In the genomic region with DNA sequence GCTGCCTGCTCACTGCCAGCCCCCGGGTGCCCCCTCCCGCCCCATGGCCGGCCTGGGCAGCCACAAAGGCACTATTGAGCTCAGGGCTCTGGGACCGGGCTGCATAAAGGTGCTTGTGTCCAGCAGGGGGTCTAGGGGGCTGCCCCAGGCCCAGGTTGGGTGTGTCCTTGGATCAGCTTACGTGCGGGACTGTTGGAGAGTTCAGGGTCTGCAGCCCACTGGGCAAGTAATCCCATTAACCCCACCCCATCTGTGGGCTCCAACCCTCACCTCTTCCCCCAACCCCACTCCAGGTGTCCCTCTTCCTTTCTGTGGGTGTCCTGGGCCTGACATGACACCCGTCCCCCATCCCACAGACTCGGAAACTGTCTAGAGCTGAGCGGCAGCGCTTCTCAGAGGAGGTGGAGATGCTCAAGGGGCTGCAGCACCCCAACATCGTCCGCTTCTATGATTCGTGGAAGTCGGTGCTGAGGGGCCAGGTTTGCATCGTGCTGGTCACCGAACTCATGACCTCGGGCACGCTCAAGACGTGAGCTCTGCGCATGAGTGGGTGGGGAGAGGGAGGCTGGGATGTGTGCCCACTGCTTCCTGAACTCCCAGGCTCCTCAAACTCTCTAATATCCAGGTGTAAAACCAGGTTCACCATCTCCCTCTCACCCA, we compare ENCODE assay signal across 17 cellular contexts. TPM values are rescaled to one million over a fixed set of nuclear protein-coding genes. Genes with fewer than 3 reads are reported as not detected.
DNase-seq lines count a peak whose midpoint lies in the region; FAIRE-seq and TF ChIP-seq lines count a peak whose summit lies in the region.
"Had no signal": no experiment of that assay in that cellular context is flagged by ENCODE, and none has a peak within 500 bp of the region (broad histone marks: within the 10 kb centered on the region; RNA-seq: fewer than 3 reads in every experiment).

No MANE protein-coding gene starts in this region.

- H3K9ac ChIP-seq in kidney (ENCODE audit: low read length in 2 of 2) = peak overlapping the region; percentile 8 to 88
- no peak overlapping the region for H3K9ac ChIP-seq in Karpas-422 (ENCODE audit: low read length)

- WGBS in transverse colon (ENCODE audit: low coverage in 1 of 2), 2 donors = 24 to 26% methylated on average over 3 to 20 of the region's 20 CpGs

- DNase-seq in HFF-Myc (ENCODE audit: extremely low read depth, low read depth) = no peak
- DNase-seq in brain microvascular endothelial cell = no peak
- no peak for DNase-seq in kidney
- no peak for DNase-seq in transverse colon
- no peak for DNase-seq in right atrium auricular region (ENCODE audit: low spot score)
- no peak for DNase-seq in H54 (ENCODE audit: insufficient read length, low spot score)
- no peak for DNase-seq in Karpas-422
- DNase-seq: activated CD4-positive, alpha-beta T cell treated with anti-CD3 and anti-CD28 coated beads, Interleukin-2, amount 50 U/mL, for 48 hours; activated T-cell treated with anti-CD3 and anti-CD28 coated beads, Interleukin-2, amount 50 U/mL, for 72 hours; lower lobe of right lung; MG63; NCI-H2029; NCI-H524 had no signal

- H3K27me3 ChIP-seq in brain microvascular endothelial cell (replicated peaks) = no peaks in the 10 kb centered on the region
- H3K27me3 ChIP-seq in transverse colon = peaks cover 62% of the 10 kb centered on the region
- H3K27me3 ChIP-seq in right atrium auricular region = peaks cover 17 to 20% of the 10 kb centered on the region in 2 donors
- H3K27me3 ChIP-seq in Karpas-422 (ENCODE audit: low read length) = no peaks in the 10 kb centered on the region

- no peaks in the 10 kb centered on the region for H3K9me2 ChIP-seq in Karpas-422 (replicated peaks; ENCODE audit: insufficient read depth, low read length)

- H2AFZ ChIP-seq in Karpas-422 (ENCODE audit: low read length) = no peak overlapping the region

- peaks cover 2 to 10% of the 10 kb centered on the region in 2 donors for H3K4me1 ChIP-seq in kidney (ENCODE audit: control insufficient read depth in 1 of 2, insufficient read depth in 1 of 2, low read depth in 1 of 2, low read length in 2 of 2)
- H3K4me1 ChIP-seq in transverse colon = peaks cover 0 to 41% (median 30%) of the 10 kb centered on the region in 4 donors
- peaks cover 0 to 18% of the 10 kb centered on the region in 2 donors for H3K4me1 ChIP-seq in right atrium auricular region
- H3K4me1 ChIP-seq in Karpas-422 (ENCODE audit: low read length) = no peaks in the 10 kb centered on the region

- no peaks in the 10 kb centered on the region for H4K20me1 ChIP-seq in Karpas-422 (ENCODE audit: insufficient read depth, low read depth, low read length)

- intact Hi-C loops in kidney (cut with DNase I) (no loop called here), transverse colon (cut with DNase I; ENCODE audit: low total_unique reads) (no loop called here)

- FAIRE-seq in kidney (lab: Jason Lieb, UNC) = no peak
- no peak for FAIRE-seq in H54 (lab: Jason Lieb, UNC)

- H3K36me3 ChIP-seq in brain microvascular endothelial cell (replicated peaks) (peaks cover 10% of the 10 kb centered on the region), kidney (ENCODE audit: control insufficient read depth in 1 of 2, insufficient read depth in 2 of 2, low read length in 2 of 2) (peaks cover 7 to 22% of the 10 kb centered on the region in 2 donors), transverse colon (peaks cover 0 to 13% (median 4%) of the 10 kb centered on the region in 4 donors), right atrium auricular region (peaks cover 19% of the 10 kb centered on the region), Karpas-422 (ENCODE audit: insufficient read depth, low read length) (no peaks in the 10 kb centered on the region)

- H3K79me2 ChIP-seq in Karpas-422 (ENCODE audit: low read length) = no peaks in the 10 kb centered on the region

- no peak overlapping the region for H3K4me2 ChIP-seq in Karpas-422 (ENCODE audit: low read depth, low read length, poor library complexity, severe bottlenecking)

- TF ChIP-seq EP300 in transverse colon (IDR thresholded peaks at IDR 0.05; ENCODE audit: low read depth) = no peak

- TF ChIP-seq CTCF in HFF-Myc (IDR thresholded peaks at IDR 0.05; ENCODE audit: low read depth, low read length, missing control alignments) (no peak), brain microvascular endothelial cell (IDR thresholded peaks at IDR 0.05; ENCODE audit: low read depth, low read length, missing control alignments) (no peak), kidney (IDR thresholded peaks at IDR 0.05; ENCODE audit: borderline replicate concordance, extremely low read depth, insufficient read depth) (no peak), transverse colon (IDR thresholded peaks at IDR 0.05) (no peak), right atrium auricular region (IDR thresholded peaks at IDR 0.05) (no peak)

- H3K4me3 ChIP-seq in HFF-Myc (replicated peaks; ENCODE audit: low read depth, low read length) = peak overlapping the region; percentile 50; the same call in 1 of the 2 replicates
- peak overlapping the region; percentile 60 for H3K4me3 ChIP-seq in brain microvascular endothelial cell (ENCODE audit: low read depth, low read length)
- H3K4me3 ChIP-seq in kidney (ENCODE audit: low read length in 2 of 2) = peak overlapping the region; percentile 47 to 79
- peak overlapping the region in 3 of 4 donors; percentile 47 to 69 (median 52) for H3K4me3 ChIP-seq in transverse colon
- H3K4me3 ChIP-seq in right atrium auricular region = no peak overlapping the region
- H3K4me3 ChIP-seq in Karpas-422 (ENCODE audit: low read length) = no peak overlapping the region
- H3K4me3 ChIP-seq: lower lobe of right lung, MG63, SK-N-MC, skin epidermis had no signal

- TF ChIP-seq POLR2A in transverse colon (IDR thresholded peaks at IDR 0.05) (no peak), H54 (IDR thresholded peaks at IDR 0.05; ENCODE audit: low read depth, low read length) (no peak)

- no peaks in the 10 kb centered on the region for H3K9me3 ChIP-seq in kidney (ENCODE audit: control insufficient read depth in 1 of 2, low read length in 2 of 2)
- no peaks in the 10 kb centered on the region for H3K9me3 ChIP-seq in transverse colon
- no peaks in the 10 kb centered on the region for H3K9me3 ChIP-seq in right atrium auricular region
- H3K9me3 ChIP-seq in Karpas-422 (ENCODE audit: low read length) = no peaks in the 10 kb centered on the region
- H3K9me3 ChIP-seq: lower lobe of right lung, MG63, vagina had no signal

- in situ Hi-C loops in brain microvascular endothelial cell (cut with HindIII; ENCODE audit: low pct_ligation_motif_present, low sequenced_read_pairs) = no loop called here
- in situ Hi-C loops in transverse colon (cut with MboI; ENCODE audit: low pct_ligation_motif_present in 1 of 4, low pct_unique_long_range_greater_than_20kb in 1 of 4, low sequenced_read_pairs in 3 of 4) = no loop called here

- H3K27ac ChIP-seq in brain microvascular endothelial cell (no peak overlapping the region), kidney (ENCODE audit: low read depth in 2 of 2, low read length in 2 of 2) (peak overlapping the region; percentile 78 to 82), transverse colon (peak overlapping the region in 3 of 4 donors; percentile 84 to 87 (median 85)), right atrium auricular region (no peak overlapping the region), Karpas-422 (ENCODE audit: low read length) (no peak overlapping the region)
- H3K27ac ChIP-seq: lower lobe of right lung, SK-N-MC, skin epidermis, vagina had no signal

RNA-seq across cellular contexts. Expression of a gene that starts 2.1 kb away (rescaled TPM):
- total RNA-seq in kidney = 14.9 TPM
- polyA plus RNA-seq in kidney (ENCODE audit: insufficient read depth, low read depth, low replicate concordance) = 26.4 TPM
- 10 to 100 TPM; 17.9 to 87.6 (median 40.9) TPM for total RNA-seq in transverse colon
- under 1 TPM in 1 of 2 donors, not detected in 1; 0.08 TPM for total RNA-seq in right atrium auricular region
- total RNA-seq in Karpas-422 (2014; rRNA removed; shearing (Covaris generic); ENCODE audit: low replicate concordance) = 0.76 and 3.3 TPM in 2 replicates

RNA-seq across cellular contexts. Expression of a gene that starts 9.3 kb away (rescaled TPM):
- total RNA-seq in kidney (85.2 TPM), transverse colon (100 to 1,000 TPM in 1 of 4 donors, 10 to 100 TPM in 3; 58.3 to 111 (median 79.7) TPM), right atrium auricular region (10 to 100 TPM; 37.9 to 39.8 TPM)
- polyA plus RNA-seq in kidney (ENCODE audit: insufficient read depth, low read depth, low replicate concordance) = 112 TPM
- total RNA-seq in Karpas-422 (2014; rRNA removed; shearing (Covaris generic); ENCODE audit: low replicate concordance) = 43.9 and 54.0 TPM in 2 replicates

RNA-seq across cellular contexts. Expression of a gene that starts 16.0 kb away (rescaled TPM):
- total RNA-seq in kidney = 144 TPM
- 656 TPM for polyA plus RNA-seq in kidney (ENCODE audit: insufficient read depth, low read depth, low replicate concordance)
- 100 to 1,000 TPM; 128 to 400 (median 171) TPM for total RNA-seq in transverse colon
- 10 to 100 TPM; 71.6 to 77.4 TPM for total RNA-seq in right atrium auricular region
- 63.9 and 64.1 TPM in 2 replicates for total RNA-seq in Karpas-422 (2014; rRNA removed; shearing (Covaris generic); ENCODE audit: low replicate concordance)

RNA-seq across cellular contexts. Expression of a gene that starts 16.1 kb away (rescaled TPM):
- 0.60 TPM for total RNA-seq in kidney
- polyA plus RNA-seq in kidney (ENCODE audit: insufficient read depth, low read depth, low replicate concordance) = 0.95 TPM
- total RNA-seq in transverse colon = 1 to 10 TPM in 1 of 4 donors, under 1 TPM in 1, not detected in 2; 0.48 to 1.5 TPM
- total RNA-seq in right atrium auricular region = under 1 TPM in 1 of 2 donors, not detected in 1; 0.16 TPM
- not detected in 2 replicates for total RNA-seq in Karpas-422 (2014; rRNA removed; shearing (Covaris generic); ENCODE audit: low replicate concordance)
- total RNA-seq: vagina had no signal

RNA-seq across cellular contexts. Expression of a gene that starts 21.5 kb away (rescaled TPM):
- total RNA-seq in kidney (55.7 TPM), transverse colon (10 to 100 TPM in 2 of 4 donors, 1 to 10 TPM in 2; 6.1 to 88.0 (median 23.4) TPM), right atrium auricular region (10 to 100 TPM; 28.9 to 35.2 TPM)
- 134 TPM for polyA plus RNA-seq in kidney (ENCODE audit: insufficient read depth, low read depth, low replicate concordance)
- not detected in 2 replicates for total RNA-seq in Karpas-422 (2014; rRNA removed; shearing (Covaris generic); ENCODE audit: low replicate concordance)
- total RNA-seq: activated T-cell treated with anti-CD3 and anti-CD28 coated beads, Interleukin-2, amount 50 U/mL, for 72 hours; OCI-LY7 had no signal

Comparison
In these comparisons a context has a peak if more than half of its experiments do, and no peak if none do; other contexts are left out.
1. H3K4me3 ChIP-seq: peak in HFF-Myc (single experiment), brain microvascular endothelial cell (single experiment), kidney (2 of 2) and transverse colon (3 of 4); none in right atrium auricular region (0 of 2) and Karpas-422 (single experiment).
2. H3K27ac ChIP-seq: peak in kidney (2 of 2) and transverse colon (3 of 4); none in brain microvascular endothelial cell (single experiment), right atrium auricular region (0 of 2) and Karpas-422 (single experiment).